8 cellular contexts compared by ENCODE assay signal in genomic region chr19:1437609-1438008, GRCh38. TPM values are rescaled to one million over a fixed set of nuclear protein-coding genes. Genes with fewer than 3 reads are reported as not detected.
DNase-seq lines count a peak whose midpoint lies in the region; ATAC-seq and TF ChIP-seq lines count a peak whose summit lies in the region.

No MANE protein-coding gene starts in this region.

- H3K9me3 ChIP-seq in PC-9 (ENCODE audit: insufficient read depth, low read depth) (no peaks in the 10 kb centered on the region), gastrocnemius medialis (no peaks in the 10 kb centered on the region), gastroesophageal sphincter (no peaks in the 10 kb centered on the region)

- ATAC-seq in GM19467 (IDR thresholded peaks at IDR 0.05; ENCODE audit: unreplicated experiment) (peak; percentile 8), gastrocnemius medialis (no peak), gastroesophageal sphincter (no peak)

- peaks cover 58% of the 10 kb centered on the region for H3F3A ChIP-seq in PC-9 (ENCODE audit: insufficient read depth, low read depth)

- TF ChIP-seq EP300 in gastroesophageal sphincter (IDR thresholded peaks at IDR 0.05) = no peak

- H3K27me3 ChIP-seq in PC-9 (ENCODE audit: insufficient read depth, low read depth) (no peaks in the 10 kb centered on the region), gastrocnemius medialis (no peaks in the 10 kb centered on the region), gastroesophageal sphincter (no peaks in the 10 kb centered on the region)

- POLR2A ChIA-PET in PC-9 (lab: Charles Lee; ENCODE audit: unreplicated experiment) = interaction anchor here (0.6 kb wide), 1 partner anchor 53 kb away, joined by 4 read pairs; the partner anchor contains the start of gene REEP6

- no peak for DNase-seq in PC-9
- DNase-seq in epithelial cell of prostate (ENCODE audit: low read depth, low spot score) = no peak
- DNase-seq in gastrocnemius medialis = no peak
- no peak for DNase-seq in stimulated activated naive CD4-positive, alpha-beta T cell treated with Interleukin-2 at 50 U/mL for 16 hours (lab: John Stamatoyannopoulos, UW)
- DNase-seq in SHP77 (lab: John Stamatoyannopoulos, UW) = no peak
- DNase-seq in NCI-H1092 treated with DMSO at 0.1 percent for 48 hours (lab: John Stamatoyannopoulos, UW) = no peak

- peaks cover 36% of the 10 kb centered on the region for H4K20me1 ChIP-seq in PC-9 (ENCODE audit: insufficient read depth)

- peak overlapping the region; percentile 22; the same call in 1 of the 2 replicates for H3K4me2 ChIP-seq in PC-9

- intact Hi-C loops in PC-9 (cut with micrococcal nuclease; ENCODE audit: unreplicated experiment) = loop anchor here (1.0 kb wide), 1 partner anchor 29 kb away; no protein-coding TSS in a partner anchor
- intact Hi-C loops in gastrocnemius medialis (cut with DNase I; ENCODE audit: low total_unique reads) = loop anchor here (1.0 to 2.0 kb wide), 3 partner anchors 19 to 42 kb away; partner anchors contain the start of genes C19orf25 and DAZAP1

- H3K4me1 ChIP-seq in PC-9 (replicated peaks; ENCODE audit: insufficient read depth) (peaks cover 9% of the 10 kb centered on the region), gastrocnemius medialis (peaks cover 14 to 29% of the 10 kb centered on the region in 2 donors), gastroesophageal sphincter (peaks cover 0 to 31% (median 8%) of the 10 kb centered on the region in 3 donors)

- no peaks in the 10 kb centered on the region for H3K9me2 ChIP-seq in PC-9 (ENCODE audit: insufficient read depth)

- in situ Hi-C loops in gastrocnemius medialis (cut with MboI; ENCODE audit: low sequenced_read_pairs in 4 of 4) = no loop called here

- TF ChIP-seq POLR2A in gastrocnemius medialis (IDR thresholded peaks at IDR 0.05) (no peak), gastroesophageal sphincter (IDR thresholded peaks at IDR 0.05) (no peak)

- 41 to 71% methylated on average over 7 to 8 of the region's 8 CpGs for WGBS in gastroesophageal sphincter (ENCODE audit: low coverage in 1 of 2), 2 donors

- no peak for TF ChIP-seq CTCF in PC-9 (conservative IDR thresholded peaks at IDR 0.05)
- no peak for TF ChIP-seq CTCF in gastrocnemius medialis (IDR thresholded peaks at IDR 0.05 in 4 of 5, conservative IDR thresholded peaks at IDR 0.05 in 1 of 5)
- TF ChIP-seq CTCF in gastroesophageal sphincter (IDR thresholded peaks at IDR 0.05) = no peak

- no TSS peak for BruUV-seq in PC-9 (replicated peaks; lab: Mats Ljungman, UMichigan)

- H3K4me3 ChIP-seq in PC-9 (no peak overlapping the region), gastrocnemius medialis (peak overlapping the region in 3 of 4 donors; percentile 81 to 88 (median 87)), gastroesophageal sphincter (peak overlapping the region in 1 of 2 donors; percentile 92)

- no peak overlapping the region for H2AFZ ChIP-seq in PC-9

- CTCF ChIA-PET in PC-9 (lab: Charles Lee) = no interaction called here

- H3K36me3 ChIP-seq in PC-9 (ENCODE audit: low read depth) = peaks cover 10% of the 10 kb centered on the region
- H3K36me3 ChIP-seq in gastrocnemius medialis = peaks cover 2 to 57% of the 10 kb centered on the region in 2 donors
- peaks cover 0 to 73% of the 10 kb centered on the region in 2 donors for H3K36me3 ChIP-seq in gastroesophageal sphincter

- peak overlapping the region; percentile 89; the same call in 1 of the 2 replicates for H3K27ac ChIP-seq in PC-9
- peak overlapping the region; percentile 81 for H3K27ac ChIP-seq in epithelial cell of prostate
- H3K27ac ChIP-seq in gastrocnemius medialis = peak overlapping the region in 2 of 4 donors; percentile 86 to 87
- H3K27ac ChIP-seq in gastroesophageal sphincter = peak overlapping the region in 1 of 4 donors; percentile 87

- H3K79me2 ChIP-seq in PC-9 (ENCODE audit: low read depth) = peaks cover 40% of the 10 kb centered on the region

RNA-seq across cellular contexts. Expression of gene RPS15, which starts 0.6 kb away (rescaled TPM):
- total RNA-seq in PC-9 (2021) (967 and 1,004 TPM in 2 replicates), gastrocnemius medialis (1,000 to 10,000 TPM; 2,323 to 3,835 (median 2,607) TPM), gastroesophageal sphincter (1,000 to 10,000 TPM; 1,291 to 3,466 (median 2,344) TPM)

RNA-seq across cellular contexts. Expression of gene APC2, which starts 12.3 kb away (rescaled TPM):
- total RNA-seq in PC-9 (2021) (1.6 and 2.7 TPM in 2 replicates), gastrocnemius medialis (under 1 TPM in 1 of 4 donors, not detected in 3; 0.04 TPM), gastroesophageal sphincter (1 to 10 TPM in 1 of 4 donors, under 1 TPM in 3; 0.02 to 1.2 (median 0.35) TPM)

RNA-seq across cellular contexts. Expression of gene DAZAP1, which starts 30.2 kb away (rescaled TPM):
- total RNA-seq in PC-9 (2021) (122 and 144 TPM in 2 replicates), gastrocnemius medialis (10 to 100 TPM; 53.7 to 74.1 (median 63.4) TPM), gastroesophageal sphincter (10 to 100 TPM; 45.3 to 75.4 (median 64.0) TPM)

RNA-seq across cellular contexts. Expression of gene GAMT, which starts 36.3 kb away (rescaled TPM):
- 27.3 and 30.9 TPM in 2 replicates for total RNA-seq in PC-9 (2021)
- total RNA-seq in gastrocnemius medialis = 100 to 1,000 TPM; 269 to 421 (median 373) TPM
- total RNA-seq in gastroesophageal sphincter = 10 to 100 TPM; 10.4 to 14.7 (median 10.9) TPM

RNA-seq across cellular contexts. Expression of gene C19orf25, which starts 41.4 kb away (rescaled TPM):
- 28.0 and 31.2 TPM in 2 replicates for total RNA-seq in PC-9 (2021)
- total RNA-seq in gastrocnemius medialis = 10 to 100 TPM; 18.7 to 25.7 (median 19.9) TPM
- 10 to 100 TPM; 20.6 to 40.0 (median 28.2) TPM for total RNA-seq in gastroesophageal sphincter
